In the genomic region with DNA sequence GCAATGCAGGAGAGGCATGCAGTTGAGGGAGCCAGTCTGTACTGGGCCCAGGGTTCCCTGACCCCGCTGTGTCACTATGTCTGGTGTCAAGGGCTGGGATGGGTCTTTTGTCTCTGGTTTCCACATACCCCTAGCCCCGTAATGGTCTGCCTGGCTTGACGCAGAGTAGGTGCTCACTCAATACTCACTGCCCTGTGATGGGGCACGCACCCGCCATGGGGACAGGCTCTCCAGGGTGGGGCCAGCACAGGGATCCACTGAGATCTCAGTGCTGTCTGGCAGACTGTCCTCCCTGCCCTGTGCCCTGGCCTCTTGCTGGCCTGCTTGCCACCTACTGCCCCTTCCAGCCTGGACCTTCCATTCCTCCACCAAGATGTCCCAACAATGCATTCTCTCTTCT, we compare ENCODE assay signal across 21 cellular contexts.
"Had no signal": no experiment of that assay in that cellular context is flagged by ENCODE, and none has a peak within 500 bp of the region (broad histone marks: within the 10 kb centered on the region; RNA-seq: fewer than 3 reads in every experiment).

No MANE protein-coding gene starts in this region.

- H3K36me3 Mint-ChIP-seq: activated CD4-positive, alpha-beta memory T cell treated with anti-CD3 and anti-CD28 coated beads for 36 hours; activated naive CD4-positive, alpha-beta T cell treated with anti-CD3 and anti-CD28 coated beads, Interleukin-2, amount 10 ng/mL, durations not matched to agents 7 days and 5 days; activated naive CD4-positive, alpha-beta T cell treated with anti-CD3 and anti-CD28 coated beads, Interleukin-2, amount 50 U/mL, for 72 hours; activated naive CD8-positive, alpha-beta T cell treated with anti-CD3 and anti-CD28 coated beads, Interleukin-2, amount 10 ng/mL, durations not matched to agents 7 days and 5 days had no signal

- H3K36me3 ChIP-seq: brain microvascular endothelial cell had no signal

- H3K27me3 Mint-ChIP-seq: activated CD4-positive, alpha-beta T cell treated with anti-CD3 and anti-CD28 coated beads, Interleukin-2, amount 10 ng/mL, durations not matched to agents 24 days and 14 days had no signal

- H3K27me3 ChIP-seq: brain microvascular endothelial cell had no signal

- H3K27ac Mint-ChIP-seq: activated CD4-positive, alpha-beta memory T cell treated with anti-CD3 and anti-CD28 coated beads for 36 hours; activated CD4-positive, alpha-beta T cell treated with anti-CD3 and anti-CD28 coated beads for 36 hours; activated CD4-positive, alpha-beta T cell treated with anti-CD3 and anti-CD28 coated beads, Interleukin-2, amount 10 ng/mL, durations not matched to agents 24 days and 14 days; activated CD8-positive, alpha-beta T cell treated with anti-CD3 and anti-CD28 coated beads, Interleukin-2, amount 10 ng/mL, durations not matched to agents 7 days and 5 days; activated naive CD4-positive, alpha-beta T cell treated with anti-CD3 and anti-CD28 coated beads, Interleukin-2, amount 10 ng/mL, durations not matched to agents 7 days and 5 days; activated naive CD8-positive, alpha-beta T cell treated with anti-CD3 and anti-CD28 coated beads, Interleukin-2, amount 10 ng/mL, durations not matched to agents 7 days and 5 days; activated T-helper 17 cell treated with anti-CD3 and anti-CD28 coated beads, Interleukin-2, amount 50 U/mL, for 72 hours had no signal

- DNase-seq: activated CD4-positive, alpha-beta memory T cell treated with anti-CD3 and anti-CD28 coated beads for 36 hours; activated CD4-positive, alpha-beta T cell treated with anti-CD3 and anti-CD28 coated beads for 36 hours; activated CD4-positive, alpha-beta T cell treated with anti-CD3 and anti-CD28 coated beads, Interleukin-2, amount 10 ng/mL, durations not matched to agents 24 days and 14 days; activated CD4-positive, CD25-positive, alpha-beta regulatory T cell; activated CD4-positive, CD25-positive, alpha-beta regulatory T cell treated with anti-CD3 and anti-CD28 coated beads, Interleukin-2, amount 50 U/mL, for 72 hours; activated CD8-positive, alpha-beta T cell treated with anti-CD3 and anti-CD28 coated beads, Interleukin-2, amount 10 ng/mL, durations not matched to agents 7 days and 5 days; activated gamma-delta T cell; activated naive CD4-positive, alpha-beta T cell; activated naive CD4-positive, alpha-beta T cell treated with anti-CD3 and anti-CD28 coated beads, Interleukin-2, amount 10 ng/mL, durations not matched to agents 7 days and 5 days; activated naive CD8-positive, alpha-beta T cell treated with anti-CD3 and anti-CD28 coated beads, Interleukin-2, amount 10 ng/mL, durations not matched to agents 7 days and 5 days; activated T-cell treated with anti-CD3 and anti-CD28 coated beads, Interleukin-2, amount 50 U/mL, for 4 hours; amniotic stem cell; anterior cingulate cortex; brain microvascular endothelial cell; caudate nucleus; effector CD8-positive, alpha-beta T cell; foreskin fibroblast; T-helper 2 cell had no signal

- H3K4me1 Mint-ChIP-seq: activated CD4-positive, alpha-beta T cell treated with anti-CD3 and anti-CD28 coated beads for 36 hours; activated CD4-positive, alpha-beta T cell treated with anti-CD3 and anti-CD28 coated beads, Interleukin-2, amount 10 ng/mL, durations not matched to agents 24 days and 14 days; activated naive CD4-positive, alpha-beta T cell treated with anti-CD3 and anti-CD28 coated beads, Interleukin-2, amount 10 ng/mL, durations not matched to agents 7 days and 5 days; activated naive CD8-positive, alpha-beta T cell treated with anti-CD3 and anti-CD28 coated beads, Interleukin-2, amount 10 ng/mL, durations not matched to agents 7 days and 5 days; activated T-helper 17 cell treated with anti-CD3 and anti-CD28 coated beads, Interleukin-2, amount 50 U/mL, for 72 hours had no signal

- H3K27ac ChIP-seq: brain microvascular endothelial cell had no signal

- ATAC-seq: activated CD4-positive, alpha-beta T cell treated with anti-CD3 and anti-CD28 coated beads for 36 hours; activated CD8-positive, alpha-beta T cell treated with anti-CD3 and anti-CD28 coated beads, Interleukin-2, amount 10 ng/mL, durations not matched to agents 7 days and 5 days; activated naive CD4-positive, alpha-beta T cell treated with anti-CD3 and anti-CD28 coated beads, Interleukin-2, amount 50 U/mL, for 72 hours; activated T-cell treated with anti-CD3 and anti-CD28 coated beads, Interleukin-2, amount 50 U/mL, for 4 hours; activated T-helper 17 cell treated with anti-CD3 and anti-CD28 coated beads, Interleukin-2, amount 50 U/mL, for 72 hours; esophagus mucosa had no signal

- H3K4me3 Mint-ChIP-seq: activated CD4-positive, alpha-beta memory T cell treated with anti-CD3 and anti-CD28 coated beads for 36 hours; activated CD4-positive, alpha-beta T cell treated with anti-CD3 and anti-CD28 coated beads for 36 hours; activated CD4-positive, alpha-beta T cell treated with anti-CD3 and anti-CD28 coated beads, Interleukin-2, amount 10 ng/mL, durations not matched to agents 24 days and 14 days; activated CD8-positive, alpha-beta T cell treated with anti-CD3 and anti-CD28 coated beads, Interleukin-2, amount 10 ng/mL, durations not matched to agents 7 days and 5 days; activated naive CD4-positive, alpha-beta T cell treated with anti-CD3 and anti-CD28 coated beads, Interleukin-2, amount 10 ng/mL, durations not matched to agents 7 days and 5 days; activated naive CD8-positive, alpha-beta T cell treated with anti-CD3 and anti-CD28 coated beads, Interleukin-2, amount 10 ng/mL, durations not matched to agents 7 days and 5 days; activated T-cell treated with anti-CD3 and anti-CD28 coated beads, Interleukin-2, amount 50 U/mL, for 4 hours; activated T-helper 17 cell treated with anti-CD3 and anti-CD28 coated beads, Interleukin-2, amount 50 U/mL, for 72 hours had no signal

- H3K9me3 Mint-ChIP-seq: activated T-cell treated with anti-CD3 and anti-CD28 coated beads, Interleukin-2, amount 50 U/mL, for 4 hours had no signal
